Comparison of ENCODE assay signal across 2 cellular contexts in genomic region chr2:237900891-237901831, GRCh38.
TF ChIP-seq lines count a peak whose summit lies in the region.

No MANE protein-coding gene starts in this region.

TF ChIP-seq in IMR-90, 13 proteins besides CTCF, POLR2A, EP300 and RAD21:
- no peak for TF ChIP-seq ELK1 (IDR thresholded peaks at IDR 0.05; ENCODE audit: borderline replicate concordance, low read depth, low read length)
- no peak for TF ChIP-seq SMC3 (IDR thresholded peaks at IDR 0.05; ENCODE audit: low read depth, low read length)
- TF ChIP-seq FOS (IDR thresholded peaks at IDR 0.05; ENCODE audit: low read depth, low read length), result no peak
- TF ChIP-seq RCOR1 (IDR thresholded peaks at IDR 0.05; ENCODE audit: insufficient replicate concordance, low read length), result no peak
- no peak for TF ChIP-seq MAFK (IDR thresholded peaks at IDR 0.05; ENCODE audit: low read depth, low read length)
- no peak for TF ChIP-seq MXI1 (IDR thresholded peaks at IDR 0.05; ENCODE audit: borderline replicate concordance, low read depth, low read length)
- no peak for TF ChIP-seq CHD1 (IDR thresholded peaks at IDR 0.05; ENCODE audit: low read depth, low read length)
- TF ChIP-seq USF2 (IDR thresholded peaks at IDR 0.05; ENCODE audit: low read depth, low read length), result no peak
- TF ChIP-seq RFX5 (IDR thresholded peaks at IDR 0.05; ENCODE audit: low read depth, low read length), result no peak

TF ChIP-seq in K562, 482 proteins besides CTCF, POLR2A, EP300 and RAD21:
- TF ChIP-seq NFIC (IDR thresholded peaks at IDR 0.05) (peak; percentile 56; the same call in 1 of the 2 replicates), CBX2 (IDR thresholded peaks at IDR 0.05; ENCODE audit: insufficient read depth, low read length, poor library complexity, severe bottlenecking) (no peak), FOXA3 (CRISPR knock-in tag; conservative IDR thresholded peaks at IDR 0.05 in 1 of 2, IDR thresholded peaks at IDR 0.05 in 1 of 2) (no peak), BCOR (IDR thresholded peaks at IDR 0.05) (0 out of 2 replicates have a peak, but pooled peaks have one; percentile 15), KDM1A (IDR thresholded peaks at IDR 0.05) (peak; percentile 19 to 39; a peak in 2 of 4 replicates)
